Comparison of ENCODE assay signal across 23 cellular contexts in the genomic region with DNA sequence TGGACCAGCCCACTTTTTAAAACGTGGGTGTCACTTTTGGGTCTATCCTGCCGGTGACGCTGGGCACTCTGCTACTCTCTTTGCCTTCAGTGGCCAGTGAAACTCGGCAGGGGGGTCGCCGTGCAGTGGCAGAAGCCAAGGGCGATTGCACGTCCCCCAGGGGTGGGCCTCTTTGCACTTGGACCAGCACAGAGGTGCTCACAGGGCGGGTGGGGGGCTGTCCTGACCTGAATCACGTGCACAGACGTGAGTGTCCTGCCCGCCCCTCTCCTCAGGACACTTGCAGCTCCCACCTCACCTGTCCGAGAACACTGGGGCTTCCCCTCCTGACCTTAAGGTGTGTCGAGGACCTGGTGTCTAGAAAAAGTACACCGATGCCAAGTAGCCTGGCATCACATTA. TPM values are rescaled to one million over a fixed set of nuclear protein-coding genes. Genes with fewer than 3 reads are reported as not detected.
DNase-seq lines count a peak whose midpoint lies in the region; ATAC-seq, FAIRE-seq and TF ChIP-seq lines count a peak whose summit lies in the region.
"Had no signal": no experiment of that assay in that cellular context is flagged by ENCODE, and none has a peak within 500 bp of the region (broad histone marks: within the 10 kb centered on the region; RNA-seq: fewer than 3 reads in every experiment).

No MANE protein-coding gene starts in this region.

- H3K9me3 ChIP-seq in H1 (ENCODE audit: insufficient read depth in 2 of 2, low read depth in 1 of 2, low read length in 1 of 2) (no peaks in the 10 kb centered on the region), mesenchymal stem cell (ENCODE audit: control insufficient read depth, low read length) (no peaks in the 10 kb centered on the region), sigmoid colon (no peaks in the 10 kb centered on the region), uterus (no peaks in the 10 kb centered on the region)
- H3K9me3 ChIP-seq: Peyer's patch, SJSA1 had no signal

- DNase-seq in H1 (ENCODE audit: low read depth in 1 of 2, low spot score in 2 of 2) (no peak), mesenchymal stem cell (no peak), sigmoid colon (peak; percentile 65), uterus (no peak), MV-4-11 (lab: John Stamatoyannopoulos, UW) (no peak), NCI-H82 (lab: John Stamatoyannopoulos, UW) (no peak)
- DNase-seq: ACHN; DMS79; NCI-H1105 treated with DMSO at 0.1 percent for 48 hours; NCI-H1694; NCI-H2081 treated with DMSO at 0.1 percent for 48 hours; NCI-H446 treated with DMSO at 0.1 percent for 48 hours; NCI-H69; NK-92 treated with Interleukin-12 subunit alpha and Interleukin-12 subunit beta, amount 100 ng/mL, for 24 hours had no signal

- no peaks in the 10 kb centered on the region for H3K23me2 ChIP-seq in H1 (ENCODE audit: low read depth, low read length)

- no peak for FAIRE-seq in H1 (lab: Jason Lieb, UNC)
- FAIRE-seq: GM12892, GM18507, H54, HTR-8/SVneo had no signal

- H3K4me3 ChIP-seq in H1 (ENCODE audit: extremely low read depth in 1 of 4, insufficient read depth in 2 of 4, low read depth in 3 of 4, low read length in 4 of 4) (no peak overlapping the region), mesenchymal stem cell (ENCODE audit: insufficient read depth in 1 of 2, low read depth in 1 of 2, low read length in 2 of 2) (no peak overlapping the region), sigmoid colon (no peak overlapping the region), uterus (no peak overlapping the region)
- H3K4me3 ChIP-seq: Peyer's patch, SJSA1 had no signal

- intact Hi-C loops in sigmoid colon (cut with DNase I), result loop anchor here (5.0 kb wide), 1 partner anchor 54 kb away; no protein-coding TSS in a partner anchor
- intact Hi-C loops in uterus (cut with DNase I; ENCODE audit: low total_unique reads), result no loop called here

- no peak for TF ChIP-seq RAD21 in H1 (IDR thresholded peaks at IDR 0.05 in 1 of 2, conservative IDR thresholded peaks at IDR 0.05 in 1 of 2; ENCODE audit: low read depth in 2 of 2, low read length in 2 of 2)

- no peak overlapping the region for H3K27ac ChIP-seq in H1 (ENCODE audit: low read depth, low read length)
- H3K27ac ChIP-seq in mesenchymal stem cell (ENCODE audit: low read length, poor library complexity, severe bottlenecking), result no peak overlapping the region
- H3K27ac ChIP-seq in sigmoid colon, result peak overlapping the region; percentile 71 to 100 (median 90)
- H3K27ac ChIP-seq in uterus, result peak overlapping the region; percentile 50 to 78
- H3K27ac ChIP-seq: C4-2B, SJSA1 had no signal

- POLR2A ChIA-PET in H1 (lab: Charles Lee; ENCODE audit: partially characterized antibody), result no interaction called here

- H2AFZ ChIP-seq in H1 (ENCODE audit: low read length) (no peak overlapping the region), mesenchymal stem cell (ENCODE audit: low read depth, low read length) (no peak overlapping the region)

- H2BK12ac ChIP-seq in H1 (ENCODE audit: low read depth, low read length) (no peak overlapping the region), mesenchymal stem cell (ENCODE audit: low read length in 2 of 2) (no peak overlapping the region)

- H4K91ac ChIP-seq in H1 (replicated peaks; ENCODE audit: insufficient read length, low read length) (no peak overlapping the region), mesenchymal stem cell (ENCODE audit: low read length) (peak overlapping the region; percentile 52)

- no peak overlapping the region for H3K9ac ChIP-seq in H1 (replicated peaks in 1 of 4; ENCODE audit: extremely low read depth in 1 of 4, low read depth in 3 of 4, low read length in 3 of 4)
- no peak overlapping the region for H3K9ac ChIP-seq in mesenchymal stem cell (ENCODE audit: low read length)

- no peak overlapping the region for H2BK120ac ChIP-seq in H1 (replicated peaks; ENCODE audit: low read depth, low read length)
- no peak overlapping the region for H2BK120ac ChIP-seq in mesenchymal stem cell (ENCODE audit: low read depth, low read length)

- TF ChIP-seq CTCF in H1 (IDR thresholded peaks at IDR 0.05; ENCODE audit: control extremely low read depth in 1 of 3, insufficient read depth in 1 of 3, low read depth in 1 of 3, low read length in 3 of 3) (no peak), sigmoid colon (IDR thresholded peaks at IDR 0.05) (no peak), uterus (IDR thresholded peaks at IDR 0.05) (no peak)

- no peak overlapping the region for H2BK15ac ChIP-seq in H1 (ENCODE audit: low read length)
- no peak overlapping the region for H2BK15ac ChIP-seq in mesenchymal stem cell (ENCODE audit: low read depth, poor library complexity, severe bottlenecking)

- TF ChIP-seq EP300 in H1 (IDR thresholded peaks at IDR 0.05; ENCODE audit: borderline replicate concordance in 1 of 2, low read depth in 2 of 2, low read length in 2 of 2), result no peak
- TF ChIP-seq EP300 in sigmoid colon (IDR thresholded peaks at IDR 0.05), result no peak

- no peaks in the 10 kb centered on the region for H3K4me1 ChIP-seq in H1 (replicated peaks in 1 of 4; ENCODE audit: control insufficient read depth in 3 of 4, insufficient read depth in 4 of 4, low read length in 3 of 4)
- peaks cover 4% of the 10 kb centered on the region for H3K4me1 ChIP-seq in mesenchymal stem cell (ENCODE audit: control insufficient read depth, insufficient read depth, low read depth, low read length)
- peaks cover 0 to 90% (median 74%) of the 10 kb centered on the region in 4 donors for H3K4me1 ChIP-seq in sigmoid colon
- peaks cover 0 to 5% of the 10 kb centered on the region in 2 donors for H3K4me1 ChIP-seq in uterus

- no peaks in the 10 kb centered on the region for H4K20me1 ChIP-seq in H1 (replicated peaks in 1 of 2; ENCODE audit: control insufficient read depth in 1 of 2, insufficient read depth in 2 of 2, low read length in 2 of 2)

- H3K23ac ChIP-seq in H1 (ENCODE audit: insufficient read length) (no peak overlapping the region), mesenchymal stem cell (ENCODE audit: low read length in 2 of 2) (no peak overlapping the region)

- no peak overlapping the region; the same call in 1 of the 2 replicates for H2BK5ac ChIP-seq in H1 (ENCODE audit: low read depth, low read length)
- H2BK5ac ChIP-seq in mesenchymal stem cell (ENCODE audit: low read depth, low read length, poor library complexity, severe bottlenecking), result no peak overlapping the region

- H3K36me3 ChIP-seq in H1 (ENCODE audit: control insufficient read depth in 2 of 4, insufficient read depth in 4 of 4, low read length in 3 of 4) (no peaks in the 10 kb centered on the region), mesenchymal stem cell (ENCODE audit: control insufficient read depth in 1 of 2, insufficient read depth in 2 of 2, low read depth in 1 of 2, low read length in 2 of 2) (peaks cover 0 to 59% of the 10 kb centered on the region in 2 experiments), sigmoid colon (peaks cover 0 to 8% (median 0%) of the 10 kb centered on the region in 4 donors), uterus (no peaks in the 10 kb centered on the region)
- H3K36me3 ChIP-seq: Peyer's patch had no signal

- H3K27me3 ChIP-seq in H1 (replicated peaks in 1 of 4; ENCODE audit: control insufficient read depth in 3 of 4, extremely low read depth in 1 of 4, insufficient read depth in 3 of 4, low read length in 3 of 4) (no peaks in the 10 kb centered on the region), mesenchymal stem cell (ENCODE audit: control insufficient read depth in 1 of 2, insufficient read depth in 1 of 2, low read length in 2 of 2) (no peaks in the 10 kb centered on the region), sigmoid colon (no peaks in the 10 kb centered on the region), uterus (no peaks in the 10 kb centered on the region)
- H3K27me3 ChIP-seq: Peyer's patch, SJSA1 had no signal

- H2BK20ac ChIP-seq in H1 (ENCODE audit: low read length), result no peak overlapping the region

- TF ChIP-seq POLR2A in H1 (IDR thresholded peaks at IDR 0.05; ENCODE audit: control extremely low read depth in 1 of 2, low read depth in 2 of 2, low read length in 2 of 2) (no peak), sigmoid colon (IDR thresholded peaks at IDR 0.05) (no peak), uterus (IDR thresholded peaks at IDR 0.05) (no peak)

- CTCF ChIA-PET in H1 (lab: Charles Lee; ENCODE audit: partially characterized antibody), result interaction anchor here (0.7 to 1.2 kb wide), 5 partner anchors 10 to 41 kb away, joined by 3 read pairs; no protein-coding TSS in a partner anchor

- H3K14ac ChIP-seq in H1 (ENCODE audit: insufficient read length), result no peak overlapping the region
- no peak overlapping the region for H3K14ac ChIP-seq in mesenchymal stem cell (ENCODE audit: low read length in 2 of 2)

- H3K56ac ChIP-seq in H1 (replicated peaks; ENCODE audit: insufficient read length, low read depth, low read length), result no peak overlapping the region

- H4K8ac ChIP-seq in H1 (ENCODE audit: extremely low read depth, insufficient read depth, low read length) (peak overlapping the region; percentile 35; the same call in 1 of the 2 replicates), mesenchymal stem cell (ENCODE audit: low read length) (no peak overlapping the region)

- H3K79me1 ChIP-seq in H1 (ENCODE audit: low read depth, low read length) (no peaks in the 10 kb centered on the region), mesenchymal stem cell (replicated peaks; ENCODE audit: low read length, poor library complexity, severe bottlenecking) (peaks cover 22% of the 10 kb centered on the region)

- 81% methylated on average over 15 of the region's 15 CpGs; no CpG with 5 or more reads in 1 of the 2 experiments for WGBS in H1 (ENCODE audit: extremely low coverage in 1 of 2, insufficient coverage in 1 of 2, insufficient read length in 1 of 2, insufficient replicate concordance in 2 of 2, low coverage in 1 of 2, low lambda C conversion rate in 2 of 2, missing lambda C conversion rate in 1 of 2), 2 experiments
- WGBS in mesenchymal stem cell, result 87% methylated on average over 15 of the region's 15 CpGs
- 81 to 85% methylated on average over 15 of the region's 15 CpGs for WGBS in sigmoid colon, 2 donors

- H3K4ac ChIP-seq in H1 (replicated peaks; ENCODE audit: insufficient read length, low read depth, low read length), result no peak overlapping the region
- H3K4ac ChIP-seq in mesenchymal stem cell (ENCODE audit: low read depth in 1 of 2, low read length in 2 of 2), result no peak overlapping the region

- H3K4me2 ChIP-seq in H1 (ENCODE audit: insufficient read depth in 1 of 2, low read depth in 2 of 2, low read length in 2 of 2), result no peak overlapping the region
- no peak overlapping the region for H3K4me2 ChIP-seq in mesenchymal stem cell (ENCODE audit: low read length, poor library complexity, severe bottlenecking)

- no peak for ATAC-seq in GM21717 (IDR thresholded peaks at IDR 0.05; ENCODE audit: unreplicated experiment)

- H2AK5ac ChIP-seq in H1 (ENCODE audit: low read depth, low read length) (no peak overlapping the region), mesenchymal stem cell (ENCODE audit: low read length, severe bottlenecking) (no peak overlapping the region)

- H3K79me2 ChIP-seq in H1 (ENCODE audit: control insufficient read depth in 1 of 2, insufficient read depth in 2 of 2, low read length in 2 of 2), result no peaks in the 10 kb centered on the region

- H4K5ac ChIP-seq in H1 (ENCODE audit: insufficient read length, low read depth, low read length), result no peak overlapping the region

- no peak overlapping the region for H3K18ac ChIP-seq in H1 (ENCODE audit: extremely low read depth, low read length)
- no peak overlapping the region for H3K18ac ChIP-seq in mesenchymal stem cell (ENCODE audit: low read depth in 1 of 2, low read length in 2 of 2)

RNA-seq across cellular contexts. Expression of gene COL4A1, which starts 16.1 kb away (rescaled TPM):
- total RNA-seq in H1 (2021; fragmentation: NEBNext Ultra II Directional; extraction: Animal tissue kit (Norgen Biotek cat#: 25700)), result 82.0 and 91.0 TPM in 2 replicates
- polyA plus RNA-seq in H1 (2011; rRNA removed), result 30.7 and 31.7 TPM in 2 replicates
- 31.3 TPM for polyA plus RNA-seq in H1 (2011; cell fraction: cytosol; rRNA removed)
- 69.4 TPM for polyA plus RNA-seq in H1 (2011; cell fraction: nucleus; rRNA removed)
- polyA plus RNA-seq in H1 (2012, experiment 1 of 2), result 39.8 to 46.7 TPM (median 43.8 TPM) in 4 replicates
- 17.1 TPM for polyA plus RNA-seq in H1 (2012, experiment 2 of 2)
- polyA plus RNA-seq in H1 (2013, experiment 1 of 2), result 88.0 TPM
- 83.1 TPM for polyA plus RNA-seq in H1 (2013, experiment 2 of 2)
- 46.9 and 65.9 TPM in 2 replicates for polyA minus RNA-seq in H1 (2011; rRNA and poly(A)+ RNA removed)
- polyA minus RNA-seq in H1 (2011; cell fraction: cytosol; rRNA and poly(A)+ RNA removed), result 44.9 TPM
- 51.4 TPM for polyA minus RNA-seq in H1 (2011; cell fraction: nucleus; rRNA and poly(A)+ RNA removed)
- 2,271 TPM for polyA plus RNA-seq in mesenchymal stem cell (2013, experiment 1 of 2)
- polyA plus RNA-seq in mesenchymal stem cell (2013, experiment 2 of 2), result 2,270 TPM
- total RNA-seq in sigmoid colon, result 100 to 1,000 TPM; 235 to 598 (median 350) TPM
- polyA plus RNA-seq in sigmoid colon, result 10 to 100 TPM in 2 of 3 donors, 1 to 10 TPM in 1; 9.2 to 60.5 (median 10.8) TPM
- total RNA-seq in uterus, result 100 to 1,000 TPM; 164 to 737 (median 209) TPM
- polyA plus RNA-seq: IgD-negative memory B cell had no signal

RNA-seq across cellular contexts. Expression of gene COL4A2, which starts 16.3 kb away (rescaled TPM):
- total RNA-seq in H1 (2021; fragmentation: NEBNext Ultra II Directional; extraction: Animal tissue kit (Norgen Biotek cat#: 25700)), result 77.0 and 80.4 TPM in 2 replicates
- polyA plus RNA-seq in H1 (2011; rRNA removed) (87.3 and 133 TPM in 2 replicates), sigmoid colon (10 to 100 TPM; 24.0 to 83.5 (median 25.2) TPM)
- polyA plus RNA-seq in H1 (2011; cell fraction: cytosol; rRNA removed), result 64.4 TPM
- 260 TPM for polyA plus RNA-seq in H1 (2011; cell fraction: nucleus; rRNA removed)
- polyA plus RNA-seq in H1 (2012, experiment 1 of 2), result 45.6 to 82.2 TPM (median 69.4 TPM) in 4 replicates
- 40.9 TPM for polyA plus RNA-seq in H1 (2012, experiment 2 of 2)
- polyA plus RNA-seq in H1 (2013, experiment 1 of 2), result 143 TPM
- 123 TPM for polyA plus RNA-seq in H1 (2013, experiment 2 of 2)
- 69.1 and 74.8 TPM in 2 replicates for polyA minus RNA-seq in H1 (2011; rRNA and poly(A)+ RNA removed)
- 78.9 TPM for polyA minus RNA-seq in H1 (2011; cell fraction: cytosol; rRNA and poly(A)+ RNA removed)
- polyA minus RNA-seq in H1 (2011; cell fraction: nucleus; rRNA and poly(A)+ RNA removed), result 109 TPM
- polyA plus RNA-seq in mesenchymal stem cell (2013, experiment 1 of 2), result 2,099 TPM
- polyA plus RNA-seq in mesenchymal stem cell (2013, experiment 2 of 2), result 2,053 TPM
- total RNA-seq in sigmoid colon (1,000 to 10,000 TPM in 1 of 4 donors, 100 to 1,000 TPM in 3; 306 to 1,039 (median 489) TPM), uterus (100 to 1,000 TPM; 157 to 606 (median 284) TPM)
- polyA plus RNA-seq: IgD-negative memory B cell had no signal

Comparison
In these comparisons a context has a peak if more than half of its experiments do, and no peak if none do; other contexts are left out.
1. H3K27ac ChIP-seq: peak in sigmoid colon (4 of 4) and uterus (2 of 2); none in H1 (single experiment) and mesenchymal stem cell (single experiment).